ENCODE assay signal across 2 cellular contexts in genomic region chr2:19611491-19612332, GRCh38.
A peak's percentile ranks its signal among the peaks of the same experiment; 100 is the strongest.
TF ChIP-seq lines count a peak whose summit lies in the region.

No MANE protein-coding gene starts in this region.

TF ChIP-seq in IMR-90, 13 proteins besides CTCF, POLR2A, EP300 and RAD21 (continued from another document):
- TF ChIP-seq BHLHE40 (IDR thresholded peaks at IDR 0.05; ENCODE audit: low read depth, low read length) (peak; percentile 59; the same call in 1 of the 2 replicates), USF2 (IDR thresholded peaks at IDR 0.05; ENCODE audit: low read depth, low read length) (no peak), MXI1 (IDR thresholded peaks at IDR 0.05; ENCODE audit: borderline replicate concordance, low read depth, low read length) (peak; percentile 51; the same call in 1 of the 2 replicates), NFE2L2 (IDR thresholded peaks at IDR 0.05; ENCODE audit: low read depth, low read length) (peak; percentile 93), CEBPB (IDR thresholded peaks at IDR 0.05; ENCODE audit: low read depth, low read length) (0 out of 2 replicates have a peak, but pooled peaks have one; percentile 8), ELK1 (IDR thresholded peaks at IDR 0.05; ENCODE audit: borderline replicate concordance, low read depth, low read length) (no peak), FOS (IDR thresholded peaks at IDR 0.05; ENCODE audit: low read depth, low read length) (peak; percentile 88), RFX5 (IDR thresholded peaks at IDR 0.05; ENCODE audit: low read depth, low read length) (no peak), MAZ (IDR thresholded peaks at IDR 0.05; ENCODE audit: borderline replicate concordance, low read depth, low read length) (no peak)

TF ChIP-seq in HepG2, 621 proteins besides CTCF, POLR2A, EP300 and RAD21 (continued from another document and continues in another):
- TF ChIP-seq FOXO1 (CRISPR knock-in tag; IDR thresholded peaks at IDR 0.05) (no peak), ZNF788 (CRISPR knock-in tag; IDR thresholded peaks at IDR 0.05; ENCODE audit: borderline replicate concordance) (no peak), SP1 (IDR thresholded peaks at IDR 0.05) (no peak), SP1 (CRISPR knock-in tag; IDR thresholded peaks at IDR 0.05) (no peak), ZBTB49 (CRISPR knock-in tag; IDR thresholded peaks at IDR 0.05; ENCODE audit: borderline replicate concordance) (no peak), ZNF747 (CRISPR knock-in tag; IDR thresholded peaks at IDR 0.05; ENCODE audit: borderline replicate concordance) (no peak), DPF2 (CRISPR knock-in tag; IDR thresholded peaks at IDR 0.05; ENCODE audit: borderline replicate concordance, low read depth) (no peak), TOPORS (CRISPR knock-in tag; IDR thresholded peaks at IDR 0.05) (no peak), MLLT10 (CRISPR knock-in tag; IDR thresholded peaks at IDR 0.05) (no peak), MAFK (conservative IDR thresholded peaks at IDR 0.05 in 1 of 2, IDR thresholded peaks at IDR 0.05 in 1 of 2; ENCODE audit: low read length in 2 of 2) (peak; percentile 41 to 78), ZNF264 (CRISPR knock-in tag; IDR thresholded peaks at IDR 0.05) (no peak), GTF2F1 (IDR thresholded peaks at IDR 0.05; ENCODE audit: low read length) (no peak), HCFC1 (IDR thresholded peaks at IDR 0.05; ENCODE audit: low read depth, low read length) (no peak), ZNF773 (CRISPR knock-in tag; IDR thresholded peaks at IDR 0.05; ENCODE audit: borderline replicate concordance) (no peak), IKZF1 (IDR thresholded peaks at IDR 0.05) (no peak), HNRNPK (IDR thresholded peaks at IDR 0.05; ENCODE audit: low read depth, low read length, poor library complexity, severe bottlenecking) (no peak), DMAP1 (CRISPR knock-in tag; IDR thresholded peaks at IDR 0.05) (no peak), HNF1A (IDR thresholded peaks at IDR 0.05; ENCODE audit: low read depth) (no peak), HNF1A (CRISPR knock-in tag; IDR thresholded peaks at IDR 0.05; ENCODE audit: borderline replicate concordance) (no peak), ZNF530 (CRISPR knock-in tag; IDR thresholded peaks at IDR 0.05; ENCODE audit: low read depth) (no peak), TRIM24 (CRISPR knock-in tag; IDR thresholded peaks at IDR 0.05) (no peak), THYN1 (CRISPR knock-in tag; IDR thresholded peaks at IDR 0.05; ENCODE audit: borderline replicate concordance, low read depth) (no peak), FOXA3 (CRISPR knock-in tag; IDR thresholded peaks at IDR 0.05) (peak; percentile 8; the same call in 1 of the 2 replicates), TAF1 (CRISPR knock-in tag; IDR thresholded peaks at IDR 0.05) (no peak), ZMAT5 (CRISPR knock-in tag; IDR thresholded peaks at IDR 0.05; ENCODE audit: borderline replicate concordance, low read depth) (no peak), ZNF724P (CRISPR knock-in tag; IDR thresholded peaks at IDR 0.05; ENCODE audit: borderline replicate concordance) (no peak), HNRNPUL1 (IDR thresholded peaks at IDR 0.05; ENCODE audit: low read depth, low read length) (no peak), RFXAP (CRISPR knock-in tag; IDR thresholded peaks at IDR 0.05; ENCODE audit: borderline replicate concordance) (no peak), KIAA2018 (CRISPR knock-in tag; IDR thresholded peaks at IDR 0.05; ENCODE audit: borderline replicate concordance) (no peak), PATZ1 (CRISPR knock-in tag; IDR thresholded peaks at IDR 0.05) (no peak), ZNF7 (CRISPR knock-in tag; IDR thresholded peaks at IDR 0.05) (no peak; the same call in 1 of the 2 replicates), CERS6 (CRISPR knock-in tag; IDR thresholded peaks at IDR 0.05) (no peak), ZNF337 (CRISPR knock-in tag; IDR thresholded peaks at IDR 0.05; ENCODE audit: borderline replicate concordance, low read depth) (no peak), RFX1 (IDR thresholded peaks at IDR 0.05) (peak; percentile 81), NR2F6 (IDR thresholded peaks at IDR 0.05) (no peak), NR2F6 (CRISPR knock-in tag; IDR thresholded peaks at IDR 0.05) (no peak), ESRRA (CRISPR knock-in tag; IDR thresholded peaks at IDR 0.05; ENCODE audit: low read depth) (no peak), ZNF777 (CRISPR knock-in tag; IDR thresholded peaks at IDR 0.05) (no peak)
